1 cellular context compared by ENCODE assay signal in the genomic region with DNA sequence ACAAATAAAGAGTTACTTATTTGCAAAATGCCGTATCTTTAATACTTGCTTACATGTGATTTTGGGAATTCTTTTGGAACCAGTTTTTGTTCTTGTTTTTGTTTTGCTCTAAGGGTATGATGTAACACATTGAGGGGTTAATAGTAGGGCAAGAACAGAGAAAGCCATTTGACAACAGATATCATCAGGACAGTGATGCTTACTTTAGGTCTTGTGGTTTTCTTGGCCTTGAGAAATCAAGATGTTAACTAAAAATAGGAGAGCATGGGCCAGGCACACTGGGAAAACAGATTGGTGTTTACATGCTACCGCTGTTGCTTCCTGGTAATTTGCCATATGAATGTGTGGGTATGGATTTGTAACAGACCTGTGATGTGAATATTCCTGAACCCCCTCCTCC.
TF ChIP-seq lines count a peak whose summit lies in the region.

No MANE protein-coding gene starts in this region.

TF ChIP-seq in K562, 482 proteins besides CTCF, POLR2A, EP300 and RAD21 (continued from another document and continues in another):
- no peak for TF ChIP-seq KHSRP (IDR thresholded peaks at IDR 0.05)
- peak; percentile 46; the same call in 1 of the 2 replicates for TF ChIP-seq TEAD4 (IDR thresholded peaks at IDR 0.05; ENCODE audit: low read length)
- no peak for TF ChIP-seq TEAD4 (CRISPR knock-in tag; IDR thresholded peaks at IDR 0.05; ENCODE audit: borderline replicate concordance)
- TF ChIP-seq, protein P1, sequence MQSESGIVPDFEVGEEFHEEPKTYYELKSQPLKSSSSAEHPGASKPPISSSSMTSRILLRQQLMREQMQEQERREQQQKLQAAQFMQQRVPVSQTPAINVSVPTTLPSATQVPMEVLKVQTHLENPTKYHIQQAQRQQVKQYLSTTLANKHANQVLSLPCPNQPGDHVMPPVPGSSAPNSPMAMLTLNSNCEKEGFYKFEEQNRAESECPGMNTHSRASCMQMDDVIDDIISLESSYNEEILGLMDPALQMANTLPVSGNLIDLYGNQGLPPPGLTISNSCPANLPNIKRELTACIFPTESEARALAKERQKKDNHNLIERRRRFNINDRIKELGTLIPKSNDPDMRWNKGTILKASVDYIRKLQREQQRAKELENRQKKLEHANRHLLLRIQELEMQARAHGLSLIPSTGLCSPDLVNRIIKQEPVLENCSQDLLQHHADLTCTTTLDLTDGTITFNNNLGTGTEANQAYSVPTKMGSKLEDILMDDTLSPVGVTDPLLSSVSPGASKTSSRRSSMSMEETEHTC (IDR thresholded peaks at IDR 0.05): no peak
- TF ChIP-seq CREM (IDR thresholded peaks at IDR 0.05; ENCODE audit: low read depth): 0 out of 2 replicates have a peak, but pooled peaks have one; percentile 17
- no peak for TF ChIP-seq HMG20A (CRISPR knock-in tag; conservative IDR thresholded peaks at IDR 0.05)
- no peak for TF ChIP-seq ZNF184 (CRISPR knock-in tag; IDR thresholded peaks at IDR 0.05)
- no peak for TF ChIP-seq STAG1 (CRISPR knock-in tag; IDR thresholded peaks at IDR 0.05; ENCODE audit: borderline replicate concordance)
- TF ChIP-seq, protein P2, sequence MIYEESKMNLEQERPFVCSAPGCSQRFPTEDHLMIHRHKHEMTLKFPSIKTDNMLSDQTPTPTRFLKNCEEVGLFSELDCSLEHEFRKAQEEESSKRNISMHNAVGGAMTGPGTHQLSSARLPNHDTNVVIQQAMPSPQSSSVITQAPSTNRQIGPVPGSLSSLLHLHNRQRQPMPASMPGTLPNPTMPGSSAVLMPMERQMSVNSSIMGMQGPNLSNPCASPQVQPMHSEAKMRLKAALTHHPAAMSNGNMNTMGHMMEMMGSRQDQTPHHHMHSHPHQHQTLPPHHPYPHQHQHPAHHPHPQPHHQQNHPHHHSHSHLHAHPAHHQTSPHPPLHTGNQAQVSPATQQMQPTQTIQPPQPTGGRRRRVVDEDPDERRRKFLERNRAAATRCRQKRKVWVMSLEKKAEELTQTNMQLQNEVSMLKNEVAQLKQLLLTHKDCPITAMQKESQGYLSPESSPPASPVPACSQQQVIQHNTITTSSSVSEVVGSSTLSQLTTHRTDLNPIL (CRISPR knock-in tag; IDR thresholded peaks at IDR 0.05): no peak
- no peak for TF ChIP-seq ELF2 (CRISPR knock-in tag; IDR thresholded peaks at IDR 0.05)
- TF ChIP-seq TAL1 (IDR thresholded peaks at IDR 0.05): no peak
- no peak for TF ChIP-seq MTA3 (IDR thresholded peaks at IDR 0.05; ENCODE audit: borderline replicate concordance)
- no peak for TF ChIP-seq ETV1 (tag; conservative IDR thresholded peaks at IDR 0.05; ENCODE audit: low read depth)
- TF ChIP-seq ZNF239 (CRISPR knock-in tag; IDR thresholded peaks at IDR 0.05): peak; percentile 83
- peak; percentile 58 to 62; a peak in 2 of 4 replicates for TF ChIP-seq KDM1A (IDR thresholded peaks at IDR 0.05)
- no peak for TF ChIP-seq RHOXF2B (CRISPR knock-in tag; conservative IDR thresholded peaks at IDR 0.05)
- TF ChIP-seq ASH1L (IDR thresholded peaks at IDR 0.05; ENCODE audit: borderline replicate concordance, low read depth, partially characterized antibody): no peak
- TF ChIP-seq ZNF263 (CRISPR knock-in tag; IDR thresholded peaks at IDR 0.05; ENCODE audit: borderline replicate concordance): no peak
- TF ChIP-seq ZNF75A (CRISPR knock-in tag; IDR thresholded peaks at IDR 0.05): no peak
- no peak for TF ChIP-seq PHB (CRISPR knock-in tag; IDR thresholded peaks at IDR 0.05)
- no peak for TF ChIP-seq KAT8 (IDR thresholded peaks at IDR 0.05; ENCODE audit: low read depth)
- peak; percentile 65; the same call in 1 of the 2 replicates for TF ChIP-seq ARID1B (IDR thresholded peaks at IDR 0.05)
- no peak for TF ChIP-seq NFATC3 (IDR thresholded peaks at IDR 0.05)
- no peak for TF ChIP-seq NRF1 (conservative IDR thresholded peaks at IDR 0.05 in 1 of 2, IDR thresholded peaks at IDR 0.05 in 1 of 2)
- no peak for TF ChIP-seq NR2C2 (CRISPR knock-in tag; IDR thresholded peaks at IDR 0.05)
- 0 out of 2 replicates have a peak, but pooled peaks have one; percentile 9 for TF ChIP-seq NR2C2 (tag; IDR thresholded peaks at IDR 0.05)
- TF ChIP-seq ZNF318 (IDR thresholded peaks at IDR 0.05; ENCODE audit: borderline replicate concordance in 1 of 2, low read depth in 1 of 2): peak in 1 of 2 experiments; percentile 47; a peak in 1 of 4 replicates
- TF ChIP-seq BRD4 (IDR thresholded peaks at IDR 0.05): no peak
- no peak for TF ChIP-seq MED1 (CRISPR knock-in tag; IDR thresholded peaks at IDR 0.05; ENCODE audit: borderline replicate concordance)
- TF ChIP-seq DLX4 (CRISPR knock-in tag; IDR thresholded peaks at IDR 0.05): no peak
- TF ChIP-seq CTBP1 (IDR thresholded peaks at IDR 0.05; ENCODE audit: borderline replicate concordance): peak; percentile 78; the same call in 1 of the 2 replicates
- peak; percentile 56; the same call in 1 of the 2 replicates for TF ChIP-seq MEF2A (IDR thresholded peaks at IDR 0.05; ENCODE audit: control insufficient read depth, low read depth, low read length)
- TF ChIP-seq, protein P3, sequence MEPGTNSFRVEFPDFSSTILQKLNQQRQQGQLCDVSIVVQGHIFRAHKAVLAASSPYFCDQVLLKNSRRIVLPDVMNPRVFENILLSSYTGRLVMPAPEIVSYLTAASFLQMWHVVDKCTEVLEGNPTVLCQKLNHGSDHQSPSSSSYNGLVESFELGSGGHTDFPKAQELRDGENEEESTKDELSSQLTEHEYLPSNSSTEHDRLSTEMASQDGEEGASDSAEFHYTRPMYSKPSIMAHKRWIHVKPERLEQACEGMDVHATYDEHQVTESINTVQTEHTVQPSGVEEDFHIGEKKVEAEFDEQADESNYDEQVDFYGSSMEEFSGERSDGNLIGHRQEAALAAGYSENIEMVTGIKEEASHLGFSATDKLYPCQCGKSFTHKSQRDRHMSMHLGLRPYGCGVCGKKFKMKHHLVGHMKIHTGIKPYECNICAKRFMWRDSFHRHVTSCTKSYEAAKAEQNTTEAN (CRISPR knock-in tag; IDR thresholded peaks at IDR 0.05): no peak
- peak; percentile 78; the same call in 1 of the 2 replicates for TF ChIP-seq SMARCE1 (IDR thresholded peaks at IDR 0.05)
- TF ChIP-seq, protein P4, sequence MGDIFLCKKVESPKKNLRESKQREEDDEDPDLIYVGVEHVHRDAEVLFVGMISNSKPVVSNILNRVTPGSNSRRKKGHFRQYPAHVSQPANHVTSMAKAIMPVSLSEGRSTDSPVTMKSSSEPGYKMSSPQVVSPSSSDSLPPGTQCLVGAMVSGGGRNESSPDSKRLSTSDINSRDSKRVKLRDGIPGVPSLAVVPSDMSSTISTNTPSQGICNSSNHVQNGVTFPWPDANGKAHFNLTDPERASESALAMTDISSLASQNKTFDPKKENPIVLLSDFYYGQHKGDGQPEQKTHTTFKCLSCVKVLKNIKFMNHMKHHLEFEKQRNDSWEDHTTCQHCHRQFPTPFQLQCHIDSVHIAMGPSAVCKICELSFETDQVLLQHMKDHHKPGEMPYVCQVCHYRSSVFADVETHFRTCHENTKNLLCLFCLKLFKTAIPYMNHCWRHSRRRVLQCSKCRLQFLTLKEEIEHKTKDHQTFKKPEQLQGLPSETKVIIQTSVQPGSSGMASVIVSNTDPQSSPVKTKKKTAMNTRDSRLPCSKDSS (IDR thresholded peaks at IDR 0.05; ENCODE audit: low read depth, partially characterized antibody): no peak
- TF ChIP-seq MLX (CRISPR knock-in tag; conservative IDR thresholded peaks at IDR 0.05): no peak
- peak; percentile 60; the same call in 1 of the 2 replicates for TF ChIP-seq LEF1 (IDR thresholded peaks at IDR 0.05)
- no peak for TF ChIP-seq MXD1 (CRISPR knock-in tag; IDR thresholded peaks at IDR 0.05; ENCODE audit: borderline replicate concordance, poor library complexity, severe bottlenecking)
- TF ChIP-seq, protein P5, sequence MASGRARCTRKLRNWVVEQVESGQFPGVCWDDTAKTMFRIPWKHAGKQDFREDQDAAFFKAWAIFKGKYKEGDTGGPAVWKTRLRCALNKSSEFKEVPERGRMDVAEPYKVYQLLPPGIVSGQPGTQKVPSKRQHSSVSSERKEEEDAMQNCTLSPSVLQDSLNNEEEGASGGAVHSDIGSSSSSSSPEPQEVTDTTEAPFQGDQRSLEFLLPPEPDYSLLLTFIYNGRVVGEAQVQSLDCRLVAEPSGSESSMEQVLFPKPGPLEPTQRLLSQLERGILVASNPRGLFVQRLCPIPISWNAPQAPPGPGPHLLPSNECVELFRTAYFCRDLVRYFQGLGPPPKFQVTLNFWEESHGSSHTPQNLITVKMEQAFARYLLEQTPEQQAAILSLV (tag; IDR thresholded peaks at IDR 0.05): 0 out of 2 replicates have a peak, but pooled peaks have one; percentile 21
- TF ChIP-seq, protein P6, sequence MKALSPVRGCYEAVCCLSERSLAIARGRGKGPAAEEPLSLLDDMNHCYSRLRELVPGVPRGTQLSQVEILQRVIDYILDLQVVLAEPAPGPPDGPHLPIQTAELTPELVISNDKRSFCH (CRISPR knock-in tag; IDR thresholded peaks at IDR 0.05): no peak
- TF ChIP-seq, protein P6 (tag; IDR thresholded peaks at IDR 0.05): 0 out of 2 replicates have a peak, but pooled peaks have one; percentile 33
- TF ChIP-seq ZFP1 (CRISPR knock-in tag; IDR thresholded peaks at IDR 0.05): no peak
- TF ChIP-seq ZFPM2 (CRISPR knock-in tag; IDR thresholded peaks at IDR 0.05): no peak
